Comparison of ENCODE assay signal across 1 cellular context in genomic region chr10:14185501-14186045, GRCh38.
TF ChIP-seq lines count a peak whose summit lies in the region.

No MANE protein-coding gene starts in this region.

TF ChIP-seq in K562, 482 proteins besides CTCF, POLR2A, EP300 and RAD21 (continued from another document and continues in another):
- TF ChIP-seq CTBP1 (IDR thresholded peaks at IDR 0.05; ENCODE audit: borderline replicate concordance) (peak; percentile 50), ZNF174 (CRISPR knock-in tag; IDR thresholded peaks at IDR 0.05) (peak; percentile 84; the same call in 1 of the 2 replicates), KLF10 (CRISPR knock-in tag; IDR thresholded peaks at IDR 0.05) (peak; percentile 99), KAT8 (IDR thresholded peaks at IDR 0.05; ENCODE audit: low read depth) (no peak), BRD4 (IDR thresholded peaks at IDR 0.05) (no peak), ZNF124 (CRISPR knock-in tag; IDR thresholded peaks at IDR 0.05) (no peak), E2F8 (IDR thresholded peaks at IDR 0.05; ENCODE audit: low read depth, partially characterized antibody) (no peak), FOXM1 (IDR thresholded peaks at IDR 0.05; ENCODE audit: low read depth) (0 out of 2 replicates have a peak, but pooled peaks have one; percentile 16), FOXM1 (CRISPR knock-in tag; IDR thresholded peaks at IDR 0.05; ENCODE audit: low read depth) (0 out of 2 replicates have a peak, but pooled peaks have one; percentile 36), ZNF316 (IDR thresholded peaks at IDR 0.05) (peak; percentile 95), CUX1 (CRISPR knock-in tag; IDR thresholded peaks at IDR 0.05) (no peak), CREB5 (CRISPR knock-in tag; IDR thresholded peaks at IDR 0.05) (peak; percentile 86; the same call in 1 of the 2 replicates), ETV5 (CRISPR knock-in tag; IDR thresholded peaks at IDR 0.05; ENCODE audit: low read depth) (no peak), ZNF408 (CRISPR knock-in tag; IDR thresholded peaks at IDR 0.05; ENCODE audit: low read depth) (0 out of 2 replicates have a peak, but pooled peaks have one; percentile 22), ZNF274 (IDR thresholded peaks at IDR 0.05; ENCODE audit: borderline replicate concordance, low read depth, low read length) (peak; percentile 45; the same call in 1 of the 2 replicates), GATAD2A (IDR thresholded peaks at IDR 0.05) (peak; percentile 52; the same call in 1 of the 2 replicates), ZBTB49 (CRISPR knock-in tag; IDR thresholded peaks at IDR 0.05; ENCODE audit: borderline replicate concordance) (no peak), PYGO2 (tag; IDR thresholded peaks at IDR 0.05) (no peak), NFIC (IDR thresholded peaks at IDR 0.05) (peak; percentile 82), ZC3H4 (CRISPR knock-in tag; IDR thresholded peaks at IDR 0.05; ENCODE audit: borderline replicate concordance) (peak; percentile 81; the same call in 1 of the 2 replicates), ZNF318 (IDR thresholded peaks at IDR 0.05; ENCODE audit: borderline replicate concordance in 1 of 2, low read depth in 1 of 2) (peak in 1 of 2 experiments; percentile 91; a peak in 2 of 4 replicates), ZFP1 (CRISPR knock-in tag; IDR thresholded peaks at IDR 0.05) (peak; percentile 75; the same call in 1 of the 2 replicates), JUNB (CRISPR knock-in tag; conservative IDR thresholded peaks at IDR 0.05) (0 out of 2 replicates have a peak, but pooled peaks have one; percentile 35), BHLHE40 (IDR thresholded peaks at IDR 0.05; ENCODE audit: low read length) (peak; percentile 41; the same call in 1 of the 2 replicates), CC2D1A (IDR thresholded peaks at IDR 0.05) (0 out of 2 replicates have a peak, but pooled peaks have one; percentile 10), CHCHD3 (CRISPR knock-in tag; IDR thresholded peaks at IDR 0.05) (peak; percentile 100), HDAC1 (IDR thresholded peaks at IDR 0.05) (peak; percentile 65 to 86; a peak in 3 of 4 replicates), NFXL1 (CRISPR knock-in tag; IDR thresholded peaks at IDR 0.05) (peak; percentile 96), ZNF830 (CRISPR knock-in tag; IDR thresholded peaks at IDR 0.05) (peak; percentile 99), FOXJ2 (tag; IDR thresholded peaks at IDR 0.05) (no peak), ZNF561 (CRISPR knock-in tag; conservative IDR thresholded peaks at IDR 0.05) (peak; percentile 98), L3MBTL2 (IDR thresholded peaks at IDR 0.05) (no peak), ARNT (IDR thresholded peaks at IDR 0.05) (peak; percentile 55 to 92; a peak in 3 of 4 replicates), ASH1L (IDR thresholded peaks at IDR 0.05; ENCODE audit: borderline replicate concordance, low read depth, partially characterized antibody) (peak; percentile 66), PHF20 (IDR thresholded peaks at IDR 0.05; ENCODE audit: partially characterized antibody) (no peak), SP1 (CRISPR knock-in tag; IDR thresholded peaks at IDR 0.05) (peak; percentile 30; the same call in 1 of the 2 replicates), PURB (CRISPR knock-in tag; IDR thresholded peaks at IDR 0.05; ENCODE audit: low read depth) (no peak), ZNF197 (CRISPR knock-in tag; IDR thresholded peaks at IDR 0.05; ENCODE audit: low read depth) (no peak), MXD1 (CRISPR knock-in tag; IDR thresholded peaks at IDR 0.05; ENCODE audit: borderline replicate concordance, poor library complexity, severe bottlenecking) (peak; percentile 45)
